In the genomic region with DNA sequence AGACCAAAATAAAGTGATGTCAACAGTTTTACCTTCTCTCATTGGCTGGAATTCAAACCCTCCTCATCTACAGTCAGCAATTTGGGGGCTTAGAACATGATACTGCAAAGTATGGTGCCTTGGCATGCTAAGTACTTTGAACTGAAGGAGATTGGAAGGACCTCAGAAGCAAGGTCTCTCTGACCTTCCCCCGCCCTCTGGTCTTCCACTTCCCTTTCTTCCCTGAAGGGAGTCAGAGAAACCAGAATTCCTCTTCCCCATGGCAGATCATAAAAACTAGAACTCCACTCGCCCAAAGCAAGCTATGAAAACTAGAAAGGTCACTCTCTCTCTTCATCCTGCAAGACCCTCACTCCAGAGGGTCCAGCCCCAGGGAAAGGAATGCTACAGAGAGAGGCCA, we compare ENCODE assay signal across 1 cellular context.
TF ChIP-seq lines count a peak whose summit lies in the region.

No MANE protein-coding gene starts in this region.

TF ChIP-seq in IMR-90, 13 proteins besides CTCF, POLR2A, EP300 and RAD21 (continued from another document):
- TF ChIP-seq, protein P1, sequence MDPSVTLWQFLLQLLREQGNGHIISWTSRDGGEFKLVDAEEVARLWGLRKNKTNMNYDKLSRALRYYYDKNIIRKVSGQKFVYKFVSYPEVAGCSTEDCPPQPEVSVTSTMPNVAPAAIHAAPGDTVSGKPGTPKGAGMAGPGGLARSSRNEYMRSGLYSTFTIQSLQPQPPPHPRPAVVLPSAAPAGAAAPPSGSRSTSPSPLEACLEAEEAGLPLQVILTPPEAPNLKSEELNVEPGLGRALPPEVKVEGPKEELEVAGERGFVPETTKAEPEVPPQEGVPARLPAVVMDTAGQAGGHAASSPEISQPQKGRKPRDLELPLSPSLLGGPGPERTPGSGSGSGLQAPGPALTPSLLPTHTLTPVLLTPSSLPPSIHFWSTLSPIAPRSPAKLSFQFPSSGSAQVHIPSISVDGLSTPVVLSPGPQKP (IDR thresholded peaks at IDR 0.05; ENCODE audit: borderline replicate concordance, low read depth, low read length) = no peak
- TF ChIP-seq SMC3 (IDR thresholded peaks at IDR 0.05; ENCODE audit: low read depth, low read length) (no peak), MAZ (IDR thresholded peaks at IDR 0.05; ENCODE audit: borderline replicate concordance, low read depth, low read length) (no peak), NFE2L2 (IDR thresholded peaks at IDR 0.05; ENCODE audit: low read depth, low read length) (no peak)
